1 cellular context compared by ENCODE assay signal in genomic region chr12:13075786-13076570, GRCh38.
TF ChIP-seq lines count a peak whose summit lies in the region.

No MANE protein-coding gene starts in this region.

TF ChIP-seq in H1, 55 proteins besides CTCF, POLR2A, EP300 and RAD21:
- TF ChIP-seq, protein P1, sequence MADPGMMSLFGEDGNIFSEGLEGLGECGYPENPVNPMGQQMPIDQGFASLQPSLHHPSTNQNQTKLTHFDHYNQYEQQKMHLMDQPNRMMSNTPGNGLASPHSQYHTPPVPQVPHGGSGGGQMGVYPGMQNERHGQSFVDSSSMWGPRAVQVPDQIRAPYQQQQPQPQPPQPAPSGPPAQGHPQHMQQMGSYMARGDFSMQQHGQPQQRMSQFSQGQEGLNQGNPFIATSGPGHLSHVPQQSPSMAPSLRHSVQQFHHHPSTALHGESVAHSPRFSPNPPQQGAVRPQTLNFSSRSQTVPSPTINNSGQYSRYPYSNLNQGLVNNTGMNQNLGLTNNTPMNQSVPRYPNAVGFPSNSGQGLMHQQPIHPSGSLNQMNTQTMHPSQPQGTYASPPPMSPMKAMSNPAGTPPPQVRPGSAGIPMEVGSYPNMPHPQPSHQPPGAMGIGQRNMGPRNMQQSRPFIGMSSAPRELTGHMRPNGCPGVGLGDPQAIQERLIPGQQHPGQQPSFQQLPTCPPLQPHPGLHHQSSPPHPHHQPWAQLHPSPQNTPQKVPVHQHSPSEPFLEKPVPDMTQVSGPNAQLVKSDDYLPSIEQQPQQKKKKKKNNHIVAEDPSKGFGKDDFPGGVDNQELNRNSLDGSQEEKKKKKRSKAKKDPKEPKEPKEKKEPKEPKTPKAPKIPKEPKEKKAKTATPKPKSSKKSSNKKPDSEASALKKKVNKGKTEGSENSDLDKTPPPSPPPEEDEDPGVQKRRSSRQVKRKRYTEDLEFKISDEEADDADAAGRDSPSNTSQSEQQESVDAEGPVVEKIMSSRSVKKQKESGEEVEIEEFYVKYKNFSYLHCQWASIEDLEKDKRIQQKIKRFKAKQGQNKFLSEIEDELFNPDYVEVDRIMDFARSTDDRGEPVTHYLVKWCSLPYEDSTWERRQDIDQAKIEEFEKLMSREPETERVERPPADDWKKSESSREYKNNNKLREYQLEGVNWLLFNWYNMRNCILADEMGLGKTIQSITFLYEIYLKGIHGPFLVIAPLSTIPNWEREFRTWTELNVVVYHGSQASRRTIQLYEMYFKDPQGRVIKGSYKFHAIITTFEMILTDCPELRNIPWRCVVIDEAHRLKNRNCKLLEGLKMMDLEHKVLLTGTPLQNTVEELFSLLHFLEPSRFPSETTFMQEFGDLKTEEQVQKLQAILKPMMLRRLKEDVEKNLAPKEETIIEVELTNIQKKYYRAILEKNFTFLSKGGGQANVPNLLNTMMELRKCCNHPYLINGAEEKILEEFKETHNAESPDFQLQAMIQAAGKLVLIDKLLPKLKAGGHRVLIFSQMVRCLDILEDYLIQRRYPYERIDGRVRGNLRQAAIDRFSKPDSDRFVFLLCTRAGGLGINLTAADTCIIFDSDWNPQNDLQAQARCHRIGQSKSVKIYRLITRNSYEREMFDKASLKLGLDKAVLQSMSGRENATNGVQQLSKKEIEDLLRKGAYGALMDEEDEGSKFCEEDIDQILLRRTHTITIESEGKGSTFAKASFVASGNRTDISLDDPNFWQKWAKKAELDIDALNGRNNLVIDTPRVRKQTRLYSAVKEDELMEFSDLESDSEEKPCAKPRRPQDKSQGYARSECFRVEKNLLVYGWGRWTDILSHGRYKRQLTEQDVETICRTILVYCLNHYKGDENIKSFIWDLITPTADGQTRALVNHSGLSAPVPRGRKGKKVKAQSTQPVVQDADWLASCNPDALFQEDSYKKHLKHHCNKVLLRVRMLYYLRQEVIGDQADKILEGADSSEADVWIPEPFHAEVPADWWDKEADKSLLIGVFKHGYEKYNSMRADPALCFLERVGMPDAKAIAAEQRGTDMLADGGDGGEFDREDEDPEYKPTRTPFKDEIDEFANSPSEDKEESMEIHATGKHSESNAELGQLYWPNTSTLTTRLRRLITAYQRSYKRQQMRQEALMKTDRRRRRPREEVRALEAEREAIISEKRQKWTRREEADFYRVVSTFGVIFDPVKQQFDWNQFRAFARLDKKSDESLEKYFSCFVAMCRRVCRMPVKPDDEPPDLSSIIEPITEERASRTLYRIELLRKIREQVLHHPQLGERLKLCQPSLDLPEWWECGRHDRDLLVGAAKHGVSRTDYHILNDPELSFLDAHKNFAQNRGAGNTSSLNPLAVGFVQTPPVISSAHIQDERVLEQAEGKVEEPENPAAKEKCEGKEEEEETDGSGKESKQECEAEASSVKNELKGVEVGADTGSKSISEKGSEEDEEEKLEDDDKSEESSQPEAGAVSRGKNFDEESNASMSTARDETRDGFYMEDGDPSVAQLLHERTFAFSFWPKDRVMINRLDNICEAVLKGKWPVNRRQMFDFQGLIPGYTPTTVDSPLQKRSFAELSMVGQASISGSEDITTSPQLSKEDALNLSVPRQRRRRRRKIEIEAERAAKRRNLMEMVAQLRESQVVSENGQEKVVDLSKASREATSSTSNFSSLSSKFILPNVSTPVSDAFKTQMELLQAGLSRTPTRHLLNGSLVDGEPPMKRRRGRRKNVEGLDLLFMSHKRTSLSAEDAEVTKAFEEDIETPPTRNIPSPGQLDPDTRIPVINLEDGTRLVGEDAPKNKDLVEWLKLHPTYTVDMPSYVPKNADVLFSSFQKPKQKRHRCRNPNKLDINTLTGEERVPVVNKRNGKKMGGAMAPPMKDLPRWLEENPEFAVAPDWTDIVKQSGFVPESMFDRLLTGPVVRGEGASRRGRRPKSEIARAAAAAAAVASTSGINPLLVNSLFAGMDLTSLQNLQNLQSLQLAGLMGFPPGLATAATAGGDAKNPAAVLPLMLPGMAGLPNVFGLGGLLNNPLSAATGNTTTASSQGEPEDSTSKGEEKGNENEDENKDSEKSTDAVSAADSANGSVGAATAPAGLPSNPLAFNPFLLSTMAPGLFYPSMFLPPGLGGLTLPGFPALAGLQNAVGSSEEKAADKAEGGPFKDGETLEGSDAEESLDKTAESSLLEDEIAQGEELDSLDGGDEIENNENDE (IDR thresholded peaks at IDR 0.05; ENCODE audit: insufficient replicate concordance, low read length), result no peak
- no peak for TF ChIP-seq CBX8 (IDR thresholded peaks at IDR 0.05; ENCODE audit: borderline replicate concordance, low read depth, low read length)
- TF ChIP-seq, protein P2, sequence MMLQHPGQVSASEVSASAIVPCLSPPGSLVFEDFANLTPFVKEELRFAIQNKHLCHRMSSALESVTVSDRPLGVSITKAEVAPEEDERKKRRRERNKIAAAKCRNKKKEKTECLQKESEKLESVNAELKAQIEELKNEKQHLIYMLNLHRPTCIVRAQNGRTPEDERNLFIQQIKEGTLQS (IDR thresholded peaks at IDR 0.05; ENCODE audit: insufficient read depth, low read depth, low read length), result no peak
- no peak for TF ChIP-seq BCL11A (IDR thresholded peaks at IDR 0.05; ENCODE audit: low read depth in 2 of 2, low read length in 2 of 2)
- TF ChIP-seq JUND (IDR thresholded peaks at IDR 0.05; ENCODE audit: low read length), result no peak
- TF ChIP-seq FOSL1 (IDR thresholded peaks at IDR 0.05; ENCODE audit: insufficient read depth, low read depth, low read length), result no peak
- TF ChIP-seq KDM1A (IDR thresholded peaks at IDR 0.05; ENCODE audit: borderline replicate concordance, low read length), result no peak
- TF ChIP-seq SP2 (IDR thresholded peaks at IDR 0.05; ENCODE audit: low read length), result no peak
- no peak for TF ChIP-seq TCF12 (IDR thresholded peaks at IDR 0.05; ENCODE audit: low read depth, low read length)
- no peak for TF ChIP-seq ASH2L (IDR thresholded peaks at IDR 0.05; ENCODE audit: low read length)
- TF ChIP-seq, protein P3, sequence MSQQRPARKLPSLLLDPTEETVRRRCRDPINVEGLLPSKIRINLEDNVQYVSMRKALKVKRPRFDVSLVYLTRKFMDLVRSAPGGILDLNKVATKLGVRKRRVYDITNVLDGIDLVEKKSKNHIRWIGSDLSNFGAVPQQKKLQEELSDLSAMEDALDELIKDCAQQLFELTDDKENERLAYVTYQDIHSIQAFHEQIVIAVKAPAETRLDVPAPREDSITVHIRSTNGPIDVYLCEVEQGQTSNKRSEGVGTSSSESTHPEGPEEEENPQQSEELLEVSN (IDR thresholded peaks at IDR 0.05), result no peak
- TF ChIP-seq TBP (IDR thresholded peaks at IDR 0.05; ENCODE audit: low read depth, low read length), result no peak
- no peak for TF ChIP-seq CBX5 (IDR thresholded peaks at IDR 0.05; ENCODE audit: low read depth, low read length)
- TF ChIP-seq PHF8 (conservative IDR thresholded peaks at IDR 0.05; ENCODE audit: low read depth, low read length), result no peak
- TF ChIP-seq, protein P4, sequence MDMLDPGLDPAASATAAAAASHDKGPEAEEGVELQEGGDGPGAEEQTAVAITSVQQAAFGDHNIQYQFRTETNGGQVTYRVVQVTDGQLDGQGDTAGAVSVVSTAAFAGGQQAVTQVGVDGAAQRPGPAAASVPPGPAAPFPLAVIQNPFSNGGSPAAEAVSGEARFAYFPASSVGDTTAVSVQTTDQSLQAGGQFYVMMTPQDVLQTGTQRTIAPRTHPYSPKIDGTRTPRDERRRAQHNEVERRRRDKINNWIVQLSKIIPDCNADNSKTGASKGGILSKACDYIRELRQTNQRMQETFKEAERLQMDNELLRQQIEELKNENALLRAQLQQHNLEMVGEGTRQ (IDR thresholded peaks at IDR 0.05; ENCODE audit: low read length), result no peak
- no peak for TF ChIP-seq POLR2AphosphoS5 (IDR thresholded peaks at IDR 0.05; ENCODE audit: low read depth, low read length)
- TF ChIP-seq HDAC2 (IDR thresholded peaks at IDR 0.05; ENCODE audit: borderline replicate concordance in 1 of 2, low read depth in 2 of 2, low read length in 2 of 2), result no peak
- no peak for TF ChIP-seq SAP30 (IDR thresholded peaks at IDR 0.05; ENCODE audit: insufficient read depth, insufficient replicate concordance, low read length)
